10 cellular contexts compared by ENCODE assay signal in genomic region chr10:86363184-86363832, GRCh38. TPM values are rescaled to one million over a fixed set of nuclear protein-coding genes. Genes with fewer than 3 reads are reported as not detected.
DNase-seq lines count a peak whose midpoint lies in the region; ATAC-seq and TF ChIP-seq lines count a peak whose summit lies in the region.
"Had no signal": no experiment of that assay in that cellular context is flagged by ENCODE, and none has a peak within 500 bp of the region (broad histone marks: within the 10 kb centered on the region; RNA-seq: fewer than 3 reads in every experiment).

No MANE protein-coding gene starts in this region.

- H3K4me3 ChIP-seq in HUES6 (ENCODE audit: low read depth, low read length) = peak overlapping the region; percentile 61
- H3K4me3 ChIP-seq in CD8-positive, alpha-beta T cell (ENCODE audit: low read depth, low read length) = no peak overlapping the region

- H3K9ac ChIP-seq in HUES6 (ENCODE audit: low read length) = no peak overlapping the region

- no peaks in the 10 kb centered on the region for H3K9me3 ChIP-seq in HUES6 (ENCODE audit: control insufficient read depth, insufficient read depth, low read depth, low read length)
- no peaks in the 10 kb centered on the region for H3K9me3 ChIP-seq in CD8-positive, alpha-beta T cell (ENCODE audit: low read length)

- no peak overlapping the region for H3K27ac Mint-ChIP-seq in CD8-positive, alpha-beta T cell

- no peaks in the 10 kb centered on the region for H3K36me3 ChIP-seq in HUES6 (ENCODE audit: control insufficient read depth, insufficient read depth, low read length)
- no peaks in the 10 kb centered on the region for H3K36me3 ChIP-seq in CD8-positive, alpha-beta T cell (ENCODE audit: insufficient read depth, low read length)

- H3K4me1 ChIP-seq in HUES6 (ENCODE audit: control insufficient read depth, insufficient read depth, low read length) = peaks cover 12% of the 10 kb centered on the region; the same call in 1 of the 2 replicates
- peaks cover 8% of the 10 kb centered on the region for H3K4me1 ChIP-seq in CD8-positive, alpha-beta T cell (ENCODE audit: insufficient read depth, low read length)

- no peak overlapping the region for H3K27ac ChIP-seq in HUES6 (ENCODE audit: low read depth, low read length)
- H3K27ac ChIP-seq in CD8-positive, alpha-beta T cell (ENCODE audit: low read depth, low read length) = no peak overlapping the region
- H3K27ac ChIP-seq: skin epidermis had no signal

- peaks cover 16% of the 10 kb centered on the region for H3K4me1 Mint-ChIP-seq in CD8-positive, alpha-beta T cell (ENCODE audit: low read depth)

- peaks cover 88% of the 10 kb centered on the region for H3K27me3 ChIP-seq in HUES6 (ENCODE audit: control insufficient read depth, insufficient read depth, low read length)
- peaks cover 4% of the 10 kb centered on the region for H3K27me3 ChIP-seq in CD8-positive, alpha-beta T cell (ENCODE audit: insufficient read depth, low read length)

- no peak overlapping the region for H3K4me3 Mint-ChIP-seq in CD8-positive, alpha-beta T cell

- intact Hi-C loops in CD8-positive, alpha-beta T cell (cut with DNase I, micrococcal nuclease) = no loop called here

- H3K9me3 Mint-ChIP-seq in CD8-positive, alpha-beta T cell = no peaks in the 10 kb centered on the region

- no peak for TF ChIP-seq CTCF in CD8-positive, alpha-beta T cell (IDR thresholded peaks at IDR 0.05)

- DNase-seq in ELF-1 (ENCODE audit: low read depth, low spot score) (peak; percentile 86), ecto neural progenitor cell (ENCODE audit: low spot score) (peak; percentile 88), middle frontal gyrus (ENCODE audit: extremely low spot score, low spot score) (peak; percentile 60), medulla oblongata (ENCODE audit: extremely low spot score) (no peak)
- no peak for DNase-seq in CD8-positive, alpha-beta T cell

- CTCF ChIA-PET in CD8-positive, alpha-beta T cell (lab: Charles Lee) = no interaction called here

- no peak for ATAC-seq in HG03565 (IDR thresholded peaks at IDR 0.05; ENCODE audit: unreplicated experiment)
- no peak for ATAC-seq in CD8-positive, alpha-beta T cell
- ATAC-seq in GM19035 (IDR thresholded peaks at IDR 0.05; ENCODE audit: unreplicated experiment) = no peak

- POLR2A ChIA-PET in CD8-positive, alpha-beta T cell (lab: Charles Lee) = no interaction called here

- no peaks in the 10 kb centered on the region for H3K36me3 Mint-ChIP-seq in CD8-positive, alpha-beta T cell

- peaks cover 37% of the 10 kb centered on the region for H3K27me3 Mint-ChIP-seq in CD8-positive, alpha-beta T cell (ENCODE audit: low read depth)

RNA-seq across cellular contexts. Expression of gene GRID1, which starts 3.3 kb away (rescaled TPM):
- not detected for total RNA-seq in CD8-positive, alpha-beta T cell
- total RNA-seq: activated CD8-positive, alpha-beta memory T cell treated with anti-CD3 and anti-CD28 coated beads for 36 hours had no signal

Comparison
In these comparisons a context has a peak if more than half of its experiments do, and no peak if none do; other contexts are left out.
1. DNase-seq: peak in ELF-1 (single experiment), ecto neural progenitor cell (single experiment) and middle frontal gyrus (single experiment); none in CD8-positive, alpha-beta T cell (0 of 7) and medulla oblongata (single experiment).